In genomic region chr11:120816711-120817110, GRCh38 we compare ENCODE assay signal across 24 cellular contexts.
"Had no signal": no experiment of that assay in that cellular context is flagged by ENCODE, and none has a peak within 500 bp of the region (broad histone marks: within the 10 kb centered on the region; RNA-seq: fewer than 3 reads in every experiment).

No MANE protein-coding gene starts in this region.

- H3K4me3 ChIP-seq: colonic mucosa, esophagus muscularis mucosa, gastroesophageal sphincter, heart left ventricle, hepatocyte, prostate gland, right atrium auricular region, sigmoid colon, thoracic aorta, tibial nerve, upper lobe of left lung had no signal

- H3K36me3 ChIP-seq: colonic mucosa, esophagus muscularis mucosa, gastroesophageal sphincter, heart left ventricle, prostate gland, right atrium auricular region, sigmoid colon, thoracic aorta, tibial nerve, upper lobe of left lung had no signal

- FAIRE-seq: endothelial cell of umbilical vein, kidney, urothelium cell line had no signal

- H3K27ac Mint-ChIP-seq: dendritic cell treated with granulocyte-macrophage colony-stimulating factor and Interleukin-4, amounts not matched to agents 40 ng/mL and 50 ng/mL, for 4 days; stimulated activated memory B cell treated with anti-CD40 and anti-IgM and Interleukin-4, amounts not matched to agents 10 μg/mL and 1 μg/mL and 100 μg/mL, for 72 hours; stimulated activated naive CD8-positive, alpha-beta T cell treated with anti-CD3 and anti-CD28 coated beads, Interleukin-15, Interleukin-2, amounts not matched to agents 100 ng/mL and 50 ng/mL, for 24 hours had no signal

- H3K4me1 Mint-ChIP-seq: stimulated activated memory B cell treated with anti-CD40 and anti-IgM and Interleukin-4, amounts not matched to agents 10 μg/mL and 1 μg/mL and 100 μg/mL, for 72 hours had no signal

- H3K36me3 Mint-ChIP-seq: natural killer cell; stimulated activated memory B cell treated with anti-CD40 and anti-IgM and Interleukin-4, amounts not matched to agents 10 μg/mL and 1 μg/mL and 100 μg/mL, for 72 hours had no signal

- H3K9me3 ChIP-seq: colonic mucosa, esophagus muscularis mucosa, gastroesophageal sphincter, heart left ventricle, prostate gland, right atrium auricular region, sigmoid colon, thoracic aorta, tibial nerve, upper lobe of left lung had no signal

- ATAC-seq: foreskin keratinocyte; gastroesophageal sphincter; natural killer cell; stimulated activated memory B cell treated with anti-CD40 and anti-IgM and Interleukin-4, amounts not matched to agents 10 μg/mL and 1 μg/mL and 100 μg/mL, for 72 hours had no signal

- H3K9me3 Mint-ChIP-seq: dendritic cell treated with granulocyte-macrophage colony-stimulating factor and Interleukin-4, amounts not matched to agents 40 ng/mL and 50 ng/mL, for 4 days; natural killer cell; stimulated activated memory B cell treated with anti-CD40 and anti-IgM and Interleukin-4, amounts not matched to agents 10 μg/mL and 1 μg/mL and 100 μg/mL, for 72 hours; stimulated activated naive CD8-positive, alpha-beta T cell treated with anti-CD3 and anti-CD28 coated beads, Interleukin-15, Interleukin-2, amounts not matched to agents 100 ng/mL and 50 ng/mL, for 24 hours had no signal

- H3K27ac ChIP-seq: colonic mucosa, esophagus muscularis mucosa, foreskin keratinocyte, gastroesophageal sphincter, heart left ventricle, hepatocyte, prostate gland, right atrium auricular region, sigmoid colon, thoracic aorta, tibial nerve, upper lobe of left lung had no signal

- H3K4me3 Mint-ChIP-seq: dendritic cell treated with granulocyte-macrophage colony-stimulating factor and Interleukin-4, amounts not matched to agents 40 ng/mL and 50 ng/mL, for 4 days; natural killer cell; stimulated activated memory B cell treated with anti-CD40 and anti-IgM and Interleukin-4, amounts not matched to agents 10 μg/mL and 1 μg/mL and 100 μg/mL, for 72 hours; stimulated activated naive CD8-positive, alpha-beta T cell treated with anti-CD3 and anti-CD28 coated beads, Interleukin-15, Interleukin-2, amounts not matched to agents 100 ng/mL and 50 ng/mL, for 24 hours had no signal

- DNase-seq: cerebellar nuclear complex; colonic mucosa; effector CD8-positive, alpha-beta T cell; foreskin keratinocyte; kidney; mesenchymal stem cell; natural killer cell; sigmoid colon; stimulated activated CD4-positive, alpha-beta T cell treated with anti-CD3 and anti-CD28 coated beads, Interleukin-2, amount 100 ng/mL, for 24 hours; stimulated activated CD4-positive, alpha-beta T cell treated with anti-CD3 and anti-CD28 coated beads, Interleukin-4, amount 100 ng/mL, for 24 hours; upper lobe of left lung had no signal

- H3K4me1 ChIP-seq: colonic mucosa, esophagus muscularis mucosa, foreskin keratinocyte, gastroesophageal sphincter, right atrium auricular region, tibial nerve, upper lobe of left lung had no signal
